In genomic region chr5:122929980-122930379, GRCh38 we compare ENCODE assay signal across 28 cellular contexts.
"Had no signal": no experiment of that assay in that cellular context is flagged by ENCODE, and none has a peak within 500 bp of the region (broad histone marks: within the 10 kb centered on the region; RNA-seq: fewer than 3 reads in every experiment).

No MANE protein-coding gene starts in this region.

- H3K27ac ChIP-seq: brain microvascular endothelial cell had no signal

- H3K9me3 Mint-ChIP-seq: activated CD4-positive, alpha-beta memory T cell treated with anti-CD3 and anti-CD28 coated beads, Interleukin-2, amount 10 ng/mL, durations not matched to agents 7 days and 5 days; activated CD4-positive, alpha-beta T cell treated with anti-CD3 and anti-CD28 coated beads, Interleukin-2, amount 10 ng/mL, durations not matched to agents 7 days and 5 days; activated T-cell treated with anti-CD3 and anti-CD28 coated beads, Interleukin-2, amount 50 U/mL, for 4 hours; activated T-helper 17 cell treated with anti-CD3 and anti-CD28 coated beads, Interleukin-2, amount 50 U/mL, for 72 hours; central memory CD8-positive, alpha-beta T cell had no signal

- H3K27me3 ChIP-seq: brain microvascular endothelial cell had no signal

- FAIRE-seq: astrocyte, bronchial epithelial cell, colon, frontal cortex had no signal

- ATAC-seq: activated T-cell treated with anti-CD3 and anti-CD28 coated beads, Interleukin-2, amount 50 U/mL, for 4 hours; activated T-helper 17 cell treated with anti-CD3 and anti-CD28 coated beads, Interleukin-2, amount 50 U/mL, for 72 hours; esophagus mucosa had no signal

- H3K4me1 Mint-ChIP-seq: activated CD4-positive, alpha-beta memory T cell treated with anti-CD3 and anti-CD28 coated beads, Interleukin-2, amount 10 ng/mL, durations not matched to agents 7 days and 5 days; activated CD4-positive, alpha-beta T cell treated with anti-CD3 and anti-CD28 coated beads, Interleukin-2, amount 10 ng/mL, durations not matched to agents 7 days and 5 days; activated T-helper 17 cell treated with anti-CD3 and anti-CD28 coated beads, Interleukin-2, amount 50 U/mL, for 72 hours had no signal

- H3K36me3 ChIP-seq: brain microvascular endothelial cell had no signal

- H3K4me3 Mint-ChIP-seq: activated CD4-positive, alpha-beta memory T cell treated with anti-CD3 and anti-CD28 coated beads, Interleukin-2, amount 10 ng/mL, durations not matched to agents 7 days and 5 days; activated CD4-positive, alpha-beta T cell treated with anti-CD3 and anti-CD28 coated beads, Interleukin-2, amount 10 ng/mL, durations not matched to agents 7 days and 5 days; activated naive CD8-positive, alpha-beta T cell; activated T-cell treated with anti-CD3 and anti-CD28 coated beads, Interleukin-2, amount 50 U/mL, for 4 hours; activated T-helper 17 cell treated with anti-CD3 and anti-CD28 coated beads, Interleukin-2, amount 50 U/mL, for 72 hours; central memory CD8-positive, alpha-beta T cell had no signal

- H3K27me3 Mint-ChIP-seq: activated CD4-positive, alpha-beta memory T cell treated with anti-CD3 and anti-CD28 coated beads, Interleukin-2, amount 10 ng/mL, durations not matched to agents 7 days and 5 days; activated CD4-positive, alpha-beta T cell treated with anti-CD3 and anti-CD28 coated beads, Interleukin-2, amount 10 ng/mL, durations not matched to agents 7 days and 5 days; activated T-helper 17 cell treated with anti-CD3 and anti-CD28 coated beads, Interleukin-2, amount 50 U/mL, for 72 hours; central memory CD8-positive, alpha-beta T cell had no signal

- DNase-seq: activated CD4-positive, alpha-beta memory T cell treated with anti-CD3 and anti-CD28 coated beads, Interleukin-2, amount 10 ng/mL, durations not matched to agents 7 days and 5 days; activated CD4-positive, alpha-beta T cell treated with anti-CD3 and anti-CD28 coated beads for 1 hour; activated CD4-positive, alpha-beta T cell treated with anti-CD3 and anti-CD28 coated beads for 4 hours; activated CD4-positive, alpha-beta T cell treated with anti-CD3 and anti-CD28 coated beads, Interleukin-2, amount 10 ng/mL, durations not matched to agents 7 days and 5 days; activated CD4-positive, alpha-beta T cell treated with anti-CD3 and anti-CD28 coated beads, Interleukin-2, amount 50 U/mL, for 4 hours; activated CD8-positive, alpha-beta memory T cell treated with anti-CD3 and anti-CD28 coated beads for 24 hours; activated effector memory CD4-positive, alpha-beta T cell treated with Interleukin-2 at 50 U/mL for 16 hours; activated gamma-delta T cell treated with Interleukin-2 at 50 U/mL for 16 hours; activated naive CD4-positive, alpha-beta T cell treated with anti-CD3 and anti-CD28 coated beads, Interleukin-2, amount 50 U/mL, for 16 hours; activated naive CD4-positive, alpha-beta T cell treated with Interleukin-2 at 50 U/mL for 16 hours; activated T-cell treated with anti-CD3 and anti-CD28 coated beads, Interleukin-2, amount 50 U/mL, for 4 hours; amniotic stem cell; anterior cingulate cortex; brain microvascular endothelial cell; cortex of kidney; dermis blood vessel endothelial cell; effector CD8-positive, alpha-beta T cell; foreskin fibroblast; head of caudate nucleus; T-helper 2 cell had no signal

- H3K27ac Mint-ChIP-seq: activated CD4-positive, alpha-beta memory T cell treated with anti-CD3 and anti-CD28 coated beads, Interleukin-2, amount 10 ng/mL, durations not matched to agents 7 days and 5 days; activated CD4-positive, alpha-beta T cell treated with anti-CD3 and anti-CD28 coated beads, Interleukin-2, amount 10 ng/mL, durations not matched to agents 7 days and 5 days; activated naive CD8-positive, alpha-beta T cell; activated T-helper 17 cell treated with anti-CD3 and anti-CD28 coated beads, Interleukin-2, amount 50 U/mL, for 72 hours had no signal

- H3K36me3 Mint-ChIP-seq: activated naive CD8-positive, alpha-beta T cell had no signal
